ENCODE assay signal across 8 cellular contexts in the genomic region with DNA sequence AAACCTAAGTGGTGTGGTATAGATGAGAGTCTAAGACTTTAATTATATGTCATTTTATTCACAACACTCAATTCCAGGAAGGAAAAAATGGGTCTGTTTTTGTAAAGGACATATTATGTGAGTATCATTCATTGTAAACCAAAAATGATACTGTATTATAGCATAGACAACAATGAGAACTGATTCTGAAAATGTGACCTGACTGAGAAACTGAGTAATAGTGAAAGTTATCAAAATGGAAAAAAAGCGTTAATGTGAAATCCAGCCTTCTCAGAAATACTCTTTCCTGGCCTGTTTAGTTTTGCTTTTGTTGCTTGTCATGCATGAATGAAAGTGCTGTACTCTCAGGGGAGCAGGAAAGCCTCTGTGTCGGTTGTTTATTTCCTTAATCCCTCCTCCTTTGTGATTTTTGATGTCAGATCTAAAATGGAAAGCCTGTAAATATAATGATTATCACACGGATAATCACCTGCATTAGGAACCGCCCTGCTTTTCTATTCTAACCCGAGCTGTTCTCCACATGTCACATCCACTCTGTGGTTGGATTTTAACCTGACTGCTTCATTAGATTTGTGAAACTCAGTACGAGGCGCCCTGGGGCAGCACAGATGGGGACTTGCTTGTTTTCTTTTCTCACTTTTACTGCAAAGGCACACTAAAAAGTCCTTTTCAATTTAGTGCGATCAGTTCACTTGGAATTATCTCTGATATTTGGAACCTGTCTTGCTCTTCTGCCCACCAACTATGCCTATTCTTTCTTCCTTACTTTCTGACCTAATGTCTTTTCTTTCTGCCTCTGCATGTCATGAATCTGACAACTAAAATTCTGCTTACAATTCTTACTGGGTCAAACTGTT.
DNase-seq lines count a peak whose midpoint lies in the region; FAIRE-seq and TF ChIP-seq lines count a peak whose summit lies in the region.

No MANE protein-coding gene starts in this region.

- H3K9me3 ChIP-seq in HAP-1: no peaks in the 10 kb centered on the region
- no peaks in the 10 kb centered on the region for H3K9me3 ChIP-seq in sigmoid colon

- in situ Hi-C loops in HAP-1 (cut with MboI; ENCODE audit: low sequenced_read_pairs): no loop called here

- TF ChIP-seq POLR2A in GM12891 (IDR thresholded peaks at IDR 0.05; ENCODE audit: low read depth, low read length): no peak; the same call in 1 of the 2 replicates
- TF ChIP-seq POLR2A in sigmoid colon (IDR thresholded peaks at IDR 0.05): no peak

- no peak for TF ChIP-seq EP300 in sigmoid colon (IDR thresholded peaks at IDR 0.05)

- no peak for TF ChIP-seq CTCF in sigmoid colon (IDR thresholded peaks at IDR 0.05)

- intact Hi-C loops in sigmoid colon (cut with DNase I): no loop called here

- H3K36me3 ChIP-seq in HAP-1 (replicated peaks) (no peaks in the 10 kb centered on the region), sigmoid colon (no peaks in the 10 kb centered on the region)

- H3K27me3 ChIP-seq in HAP-1 (ENCODE audit: low read depth) (no peaks in the 10 kb centered on the region), sigmoid colon (no peaks in the 10 kb centered on the region)

- DNase-seq in GM12891 (ENCODE audit: insufficient read length, low spot score): no peak
- DNase-seq in HAP-1 (ENCODE audit: low spot score in 2 of 2): peak; percentile 61 to 91
- DNase-seq in NCI-H1436 treated with DMSO at 0.1 percent for 48 hours (lab: John Stamatoyannopoulos, UW): peak; percentile 79
- peak; percentile 4 for DNase-seq in activated CD8-positive, alpha-beta memory T cell treated with anti-CD3 and anti-CD28 coated beads, Interleukin-2, amount 50 U/mL, for 1 hour (ENCODE audit: extremely low read depth)
- DNase-seq in fibroblast of gingiva (ENCODE audit: low read depth): peak; percentile 70
- no peak for DNase-seq in sigmoid colon
- DNase-seq in T1000 (lab: John Stamatoyannopoulos, UW): no peak
- no peak for DNase-seq in DMS114 treated with DMSO at 0.1 percent for 48 hours (lab: John Stamatoyannopoulos, UW; ENCODE audit: unreplicated experiment)

- H3K4me3 ChIP-seq in HAP-1 (no peak overlapping the region), sigmoid colon (peak overlapping the region in 2 of 4 donors; percentile 2 to 9)

- H3K4me1 ChIP-seq in HAP-1 (peaks cover 36% of the 10 kb centered on the region), sigmoid colon (peaks cover 0 to 64% (median 53%) of the 10 kb centered on the region in 4 donors)

- peak overlapping the region; percentile 61 to 72 (median 64) for H3K27ac ChIP-seq in sigmoid colon

- FAIRE-seq in GM12891 (lab: Jason Lieb, UNC): peak; percentile 85

- 15 to 35% methylated on average over 8 of the region's 8 CpGs for WGBS in sigmoid colon, 2 donors

TF ChIP-seq in GM12891, 5 proteins besides CTCF, POLR2A, EP300 and RAD21:
- TF ChIP-seq PAX5 (IDR thresholded peaks at IDR 0.05; ENCODE audit: insufficient read depth, low read length, severe bottlenecking): peak; percentile 90
- TF ChIP-seq TAF1 (IDR thresholded peaks at IDR 0.05; ENCODE audit: low read depth, low read length): no peak
- no peak for TF ChIP-seq POLR2AphosphoS5 (IDR thresholded peaks at IDR 0.05; ENCODE audit: low read depth, low read length)
- no peak for TF ChIP-seq POU2F2 (IDR thresholded peaks at IDR 0.05; ENCODE audit: low read depth, low read length)
- TF ChIP-seq SPI1 (IDR thresholded peaks at IDR 0.05; ENCODE audit: low read depth, low read length): 0 out of 2 replicates have a peak, but pooled peaks have one; percentile 4

Comparison
In these comparisons a context has a peak if more than half of its experiments do, and no peak if none do; other contexts are left out.
1. DNase-seq: peak in HAP-1 (2 of 2), NCI-H1436 treated with DMSO at 0.1 percent for 48 hours (single experiment), activated CD8-positive, alpha-beta memory T cell treated with anti-CD3 and anti-CD28 coated beads, Interleukin-2, amount 50 U/mL, for 1 hour (single experiment) and fibroblast of gingiva (single experiment); none in GM12891 (single experiment), sigmoid colon (single experiment), T1000 (single experiment) and DMS114 treated with DMSO at 0.1 percent for 48 hours (single experiment).